27 cellular contexts compared by ENCODE assay signal in genomic region chr4:1371831-1372165, GRCh38. TPM values are rescaled to one million over a fixed set of nuclear protein-coding genes. Genes with fewer than 3 reads are reported as not detected.
DNase-seq lines count a peak whose midpoint lies in the region; ATAC-seq, FAIRE-seq and TF ChIP-seq lines count a peak whose summit lies in the region.
"Had no signal": no experiment of that assay in that cellular context is flagged by ENCODE, and none has a peak within 500 bp of the region (broad histone marks: within the 10 kb centered on the region; RNA-seq: fewer than 3 reads in every experiment).

No MANE protein-coding gene starts in this region.

- intact Hi-C loops in left cardiac atrium (cut with DNase I) (no loop called here), Right ventricle myocardium inferior (cut with DNase I) (loop anchor here (5.0 kb wide), 1 partner anchor 246 kb away; no protein-coding TSS in a partner anchor), lower lobe of right lung (cut with DNase I) (no loop called here), sciatic nerve (cut with DNase I) (no loop called here)

- TF ChIP-seq CTCF in bronchial epithelial cell (IDR thresholded peaks at IDR 0.05; ENCODE audit: insufficient read depth, low read length, severe bottlenecking) (no peak), lower lobe of right lung (IDR thresholded peaks at IDR 0.05) (no peak)

- H3K27me3 ChIP-seq in bronchial epithelial cell (ENCODE audit: control insufficient read depth, insufficient read depth, low read length) = no peaks in the 10 kb centered on the region
- no peaks in the 10 kb centered on the region for H3K27me3 ChIP-seq in lower lobe of right lung (ENCODE audit: low read depth)
- H3K27me3 ChIP-seq: BE2C, BLaER1 had no signal

- H3K27ac ChIP-seq in lower lobe of right lung = no peak overlapping the region
- H3K27ac ChIP-seq: BLaER1 had no signal

- H3K4me1 ChIP-seq in lower lobe of right lung = no peaks in the 10 kb centered on the region
- H3K4me1 ChIP-seq: BE2C had no signal

- DNase-seq in left cardiac atrium (peak; percentile 7), Right ventricle myocardium inferior (ENCODE audit: missing footprints) (no peak), bronchial epithelial cell (ENCODE audit: low read depth) (no peak), lower lobe of right lung (peak; percentile 8), sciatic nerve (ENCODE audit: low spot score) (peak; percentile 28)
- DNase-seq in activated T-cell treated with anti-CD3 and anti-CD28 coated beads, Interleukin-2, amount 50 U/mL, for 1 hour = no peak
- DNase-seq in central memory CD4-positive, alpha-beta T cell = no peak
- DNase-seq: 8988T; ACHN; BE2C; C1 segment of cervical spinal cord; CD4-positive, CD25-positive, alpha-beta regulatory T cell; COR-L47; DMS 273 treated with DMSO at 0.1 percent for 48 hours; DMS153; DMS53; DMS79 treated with DMSO at 0.1 percent for 48 hours; GF-D8 had no signal

- no peaks in the 10 kb centered on the region for H3K9me3 ChIP-seq in lower lobe of right lung
- H3K9me3 ChIP-seq: BE2C had no signal

- no peak for ATAC-seq in left cardiac atrium
- no peak for ATAC-seq in Right ventricle myocardium inferior
- no peak for ATAC-seq in lower lobe of right lung
- ATAC-seq in sciatic nerve = no peak
- no peak for ATAC-seq in HG02852 (IDR thresholded peaks at IDR 0.05; ENCODE audit: unreplicated experiment)

- H3K4me3 ChIP-seq in bronchial epithelial cell (ENCODE audit: low read depth, low read length) (no peak overlapping the region), lower lobe of right lung (no peak overlapping the region)
- H3K4me3 ChIP-seq: BLaER1 had no signal

- FAIRE-seq in bronchial epithelial cell (lab: Jason Lieb, UNC) = peak; percentile 7
- FAIRE-seq: A204.1, G401.6, GM12891, GM19239 had no signal

- H3K36me3 ChIP-seq in bronchial epithelial cell (ENCODE audit: control insufficient read depth, insufficient read depth, low read length) (peaks cover 1% of the 10 kb centered on the region), lower lobe of right lung (peaks cover 71% of the 10 kb centered on the region)
- H3K36me3 ChIP-seq: BE2C had no signal

RNA-seq across cellular contexts. Expression of gene UVSSA, which starts 24.8 kb away (rescaled TPM):
- 1 to 10 TPM; 7.9 to 8.4 TPM for total RNA-seq in left cardiac atrium
- total RNA-seq in Right ventricle myocardium inferior = 6.5 TPM
- 6.9 and 8.2 TPM in 2 replicates for total RNA-seq in bronchial epithelial cell
- total RNA-seq in lower lobe of right lung = 27.9 TPM
- total RNA-seq in sciatic nerve = 33.5 TPM

RNA-seq across cellular contexts. Expression of gene NKX1-1, which starts 34.4 kb away (rescaled TPM):
- total RNA-seq in left cardiac atrium (not detected), Right ventricle myocardium inferior (not detected), bronchial epithelial cell (not detected in 2 replicates), lower lobe of right lung (not detected), sciatic nerve (not detected)
- total RNA-seq: A673; CD4-positive, alpha-beta memory T cell; CD4-positive, CD25-positive, alpha-beta regulatory T cell; CD8-positive, alpha-beta memory T cell had no signal

Comparison
In these comparisons a context has a peak if more than half of its experiments do, and no peak if none do; other contexts are left out.
1. DNase-seq: peak in left cardiac atrium (single experiment), lower lobe of right lung (single experiment) and sciatic nerve (single experiment); none in Right ventricle myocardium inferior (single experiment), bronchial epithelial cell (single experiment), activated T-cell treated with anti-CD3 and anti-CD28 coated beads, Interleukin-2, amount 50 U/mL, for 1 hour (single experiment) and central memory CD4-positive, alpha-beta T cell (single experiment).